In genomic region chr10:89480047-89480446, GRCh38 we compare ENCODE assay signal across 17 cellular contexts. TPM values are rescaled to one million over a fixed set of nuclear protein-coding genes. Genes with fewer than 3 reads are reported as not detected.
DNase-seq lines count a peak whose midpoint lies in the region; TF ChIP-seq lines count a peak whose summit lies in the region.
"Had no signal": no experiment of that assay in that cellular context is flagged by ENCODE, and none has a peak within 500 bp of the region (broad histone marks: within the 10 kb centered on the region; RNA-seq: fewer than 3 reads in every experiment).

No MANE protein-coding gene starts in this region.

- no peak overlapping the region for H3K9ac ChIP-seq in subcutaneous abdominal adipose tissue (ENCODE audit: low read length in 5 of 5)

- H4K20me1 ChIP-seq in hepatocyte (ENCODE audit: insufficient read depth, poor library complexity, severe bottlenecking), result no peaks in the 10 kb centered on the region

- H3K9me3 ChIP-seq in esophagus squamous epithelium (no peaks in the 10 kb centered on the region), hepatocyte (ENCODE audit: low read depth) (no peaks in the 10 kb centered on the region), subcutaneous abdominal adipose tissue (ENCODE audit: control insufficient read depth in 5 of 5, low read length in 5 of 5) (peaks cover 0 to 4% (median 0%) of the 10 kb centered on the region in 5 donors), HAP-1 (no peaks in the 10 kb centered on the region), A673 (ENCODE audit: low read depth, low read length, poor library complexity, severe bottlenecking) (peaks cover 4% of the 10 kb centered on the region)
- H3K9me3 ChIP-seq: spleen had no signal

- H3K36me3 ChIP-seq in esophagus squamous epithelium, result no peaks in the 10 kb centered on the region
- H3K36me3 ChIP-seq in hepatocyte (replicated peaks; ENCODE audit: insufficient read depth, low read depth), result no peaks in the 10 kb centered on the region
- H3K36me3 ChIP-seq in subcutaneous abdominal adipose tissue (ENCODE audit: control insufficient read depth in 5 of 5, insufficient read depth in 5 of 5, low read length in 5 of 5), result no peaks in the 10 kb centered on the region
- H3K36me3 ChIP-seq in HAP-1 (replicated peaks), result no peaks in the 10 kb centered on the region
- H3K36me3 ChIP-seq in A673 (ENCODE audit: insufficient read depth, low read length, poor library complexity, severe bottlenecking), result no peaks in the 10 kb centered on the region
- H3K36me3 ChIP-seq: spleen had no signal

- TF ChIP-seq CTCF in esophagus squamous epithelium (IDR thresholded peaks at IDR 0.05) (no peak), hepatocyte (IDR thresholded peaks at IDR 0.05; ENCODE audit: poor library complexity) (no peak), A673 (conservative IDR thresholded peaks at IDR 0.05; ENCODE audit: low read depth, low read length) (no peak)

- no peak overlapping the region for H2AFZ ChIP-seq in hepatocyte

- no peak for TF ChIP-seq POLR2A in esophagus squamous epithelium (IDR thresholded peaks at IDR 0.05)

- CTCF ChIA-PET in A673 (lab: Charles Lee), result no interaction called here

- H3K27me3 ChIP-seq in esophagus squamous epithelium (peaks cover 0 to 2% (median 0%) of the 10 kb centered on the region in 4 donors), hepatocyte (no peaks in the 10 kb centered on the region), subcutaneous abdominal adipose tissue (ENCODE audit: control insufficient read depth in 5 of 5, insufficient read depth in 4 of 5, low read length in 5 of 5) (no peaks in the 10 kb centered on the region), HAP-1 (ENCODE audit: low read depth) (no peaks in the 10 kb centered on the region), A673 (replicated peaks; ENCODE audit: insufficient read depth, low read depth, low read length, poor library complexity) (no peaks in the 10 kb centered on the region)
- H3K27me3 ChIP-seq: spleen had no signal

- in situ Hi-C loops in HAP-1 (cut with MboI; ENCODE audit: low sequenced_read_pairs), result no loop called here

- intact Hi-C loops in esophagus squamous epithelium (cut with DNase I) (no loop called here), A673 (cut with micrococcal nuclease; ENCODE audit: unreplicated experiment) (no loop called here)

- POLR2A ChIA-PET in A673 (lab: Charles Lee; ENCODE audit: low non-redundant PET), result no interaction called here

- no peaks in the 10 kb centered on the region for H3K9me2 ChIP-seq in hepatocyte (replicated peaks; ENCODE audit: insufficient read depth)

- H3K79me2 ChIP-seq in hepatocyte, result no peaks in the 10 kb centered on the region

- DNase-seq in M059J (ENCODE audit: low read depth) (peak; percentile 11), esophagus squamous epithelium (lab: John Stamatoyannopoulos, UW) (no peak), hepatocyte (ENCODE audit: low spot score) (no peak), HAP-1 (ENCODE audit: low spot score in 2 of 2) (no peak), NCI-H2081 treated with DMSO at 0.1 percent for 48 hours (lab: John Stamatoyannopoulos, UW) (no peak), A673 (ENCODE audit: low spot score) (no peak), SW 1271 (lab: John Stamatoyannopoulos, UW) (no peak)
- DNase-seq: activated CD4-positive, alpha-beta T cell treated with anti-CD3 and anti-CD28 coated beads, Interleukin-2, amount 10 ng/mL, durations not matched to agents 7 days and 5 days; activated T-cell treated with anti-CD3 and anti-CD28 coated beads, Interleukin-2, amount 50 U/mL, for 24 hours; effector memory CD8-positive, alpha-beta T cell; MM.1S; NCI-H187; spleen; stimulated activated naive CD8-positive, alpha-beta T cell treated with anti-CD3 and anti-CD28 coated beads, Interleukin-15, Interleukin-2, amounts not matched to agents 100 U/mL and 50 U/mL, for 24 hours had no signal

- no peak overlapping the region for H3K4me2 ChIP-seq in hepatocyte

- peak overlapping the region in 3 of 4 donors; percentile 42 to 69 (median 57) for H3K27ac ChIP-seq in esophagus squamous epithelium
- H3K27ac ChIP-seq in hepatocyte, result peak overlapping the region; percentile 83
- peak overlapping the region; percentile 26 for H3K27ac ChIP-seq in subcutaneous abdominal adipose tissue (ENCODE audit: low read depth, low read length)
- no peak overlapping the region for H3K27ac ChIP-seq in A673 (ENCODE audit: low read depth, low read length, poor library complexity, severe bottlenecking)

- H3K4me3 ChIP-seq in esophagus squamous epithelium, result no peak overlapping the region
- H3K4me3 ChIP-seq in hepatocyte, result no peak overlapping the region
- H3K4me3 ChIP-seq in subcutaneous abdominal adipose tissue (ENCODE audit: low read depth in 1 of 5, low read length in 5 of 5), result no peak overlapping the region
- H3K4me3 ChIP-seq in HAP-1, result no peak overlapping the region
- H3K4me3 ChIP-seq in A673 (ENCODE audit: low read depth, low read length, poor library complexity, severe bottlenecking), result no peak overlapping the region
- H3K4me3 ChIP-seq: spleen had no signal

- H3K4me1 ChIP-seq in esophagus squamous epithelium (peaks cover 0 to 43% (median 0%) of the 10 kb centered on the region in 3 donors), hepatocyte (ENCODE audit: insufficient read depth) (peaks cover 55% of the 10 kb centered on the region), subcutaneous abdominal adipose tissue (ENCODE audit: control insufficient read depth in 5 of 5, insufficient read depth in 5 of 5, low read length in 5 of 5) (peaks cover 7 to 55% (median 51%) of the 10 kb centered on the region in 5 donors), HAP-1 (peaks cover 15% of the 10 kb centered on the region), A673 (ENCODE audit: insufficient read depth, low read length, poor library complexity, severe bottlenecking) (peaks cover 24% of the 10 kb centered on the region)

- no TSS peak for BruUV-seq in A673 (replicated peaks; lab: Mats Ljungman, UMichigan)

RNA-seq across cellular contexts. Expression of gene SLC16A12, which starts 55.3 kb away (rescaled TPM):
- total RNA-seq in M059J (2014; rRNA removed; shearing (Covaris generic)), result 0.32 and 1.0 TPM in 2 replicates
- 1 to 10 TPM in 1 of 4 donors, under 1 TPM in 2, not detected in 1; 0.18 to 1.3 (median 0.23) TPM for total RNA-seq in esophagus squamous epithelium
- 5.7 and 7.7 TPM in 2 replicates for total RNA-seq in hepatocyte
- polyA plus RNA-seq in hepatocyte, result 2.4 and 5.9 TPM in 2 replicates
- total RNA-seq in A673 (2021), result 0.54 and 0.74 TPM in 2 replicates
- total RNA-seq: activated CD4-positive, alpha-beta T cell treated with anti-CD3 and anti-CD28 coated beads, Interleukin-2, amount 10 ng/mL, durations not matched to agents 7 days and 5 days; bronchial epithelial cell; mononuclear cell had no signal
